In the genomic region with DNA sequence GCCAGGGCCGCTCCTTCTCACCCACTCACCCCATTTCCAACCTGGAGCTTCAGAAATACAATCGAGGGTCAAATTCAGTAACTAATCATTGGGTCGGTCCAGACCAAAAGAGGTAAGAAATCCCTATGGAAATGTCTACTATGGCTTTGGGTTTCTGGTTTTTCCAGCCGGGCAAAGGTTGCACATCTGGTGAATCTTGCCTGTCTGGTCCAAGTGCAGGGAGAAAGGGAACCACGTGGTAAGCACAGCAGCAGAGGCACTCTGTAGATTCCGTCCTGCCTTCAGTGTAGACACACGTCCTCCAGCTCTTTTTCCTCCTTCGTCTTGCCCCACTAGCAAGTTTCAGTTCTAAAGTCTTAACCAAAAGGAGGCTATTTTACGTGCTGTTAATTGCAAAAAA, we compare ENCODE assay signal across 1 cellular context.
TF ChIP-seq lines count a peak whose summit lies in the region.

No MANE protein-coding gene starts in this region.

TF ChIP-seq in H1, 55 proteins besides CTCF, POLR2A, EP300 and RAD21:
- TF ChIP-seq TCF12 (IDR thresholded peaks at IDR 0.05; ENCODE audit: low read depth, low read length) (no peak), MAFK (IDR thresholded peaks at IDR 0.05; ENCODE audit: low read depth, low read length) (no peak), CREB1 (IDR thresholded peaks at IDR 0.05) (no peak), BRCA1 (IDR thresholded peaks at IDR 0.05; ENCODE audit: low read depth, low read length) (no peak), SIRT6 (IDR thresholded peaks at IDR 0.05; ENCODE audit: low read length) (no peak), TAF7 (optimal IDR thresholded peaks at IDR 0.05; ENCODE audit: borderline replicate concordance, low read depth, low read length) (no peak)
- TF ChIP-seq, protein P1, sequence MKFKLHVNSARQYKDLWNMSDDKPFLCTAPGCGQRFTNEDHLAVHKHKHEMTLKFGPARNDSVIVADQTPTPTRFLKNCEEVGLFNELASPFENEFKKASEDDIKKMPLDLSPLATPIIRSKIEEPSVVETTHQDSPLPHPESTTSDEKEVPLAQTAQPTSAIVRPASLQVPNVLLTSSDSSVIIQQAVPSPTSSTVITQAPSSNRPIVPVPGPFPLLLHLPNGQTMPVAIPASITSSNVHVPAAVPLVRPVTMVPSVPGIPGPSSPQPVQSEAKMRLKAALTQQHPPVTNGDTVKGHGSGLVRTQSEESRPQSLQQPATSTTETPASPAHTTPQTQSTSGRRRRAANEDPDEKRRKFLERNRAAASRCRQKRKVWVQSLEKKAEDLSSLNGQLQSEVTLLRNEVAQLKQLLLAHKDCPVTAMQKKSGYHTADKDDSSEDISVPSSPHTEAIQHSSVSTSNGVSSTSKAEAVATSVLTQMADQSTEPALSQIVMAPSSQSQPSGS (IDR thresholded peaks at IDR 0.05; ENCODE audit: low read length) = no peak
